ENCODE assay signal across 11 cellular contexts in genomic region chr4:158775091-158775651, GRCh38. TPM values are rescaled to one million over a fixed set of nuclear protein-coding genes. Genes with fewer than 3 reads are reported as not detected.
DNase-seq lines count a peak whose midpoint lies in the region; ATAC-seq and TF ChIP-seq lines count a peak whose summit lies in the region.
"Had no signal": no experiment of that assay in that cellular context is flagged by ENCODE, and none has a peak within 500 bp of the region (broad histone marks: within the 10 kb centered on the region; RNA-seq: fewer than 3 reads in every experiment).

No MANE protein-coding gene starts in this region.

- H3K4me1 ChIP-seq in heart left ventricle = peaks cover 12 to 97% (median 76%) of the 10 kb centered on the region in 12 donors

- H3K9me3 ChIP-seq in heart left ventricle = no peaks in the 10 kb centered on the region

- 0 to 10% (median 7%) methylated on average over 1 of the region's 1 CpG for WGBS in heart left ventricle, 4 donors

- no peak for DNase-seq in Calu3
- peak in 35 of 58 donors; percentile 3 to 78 (median 37) for DNase-seq in anterior cingulate cortex (lab: John Stamatoyannopoulos, UW)
- DNase-seq in heart left ventricle = no peak
- DNase-seq in pulmonary artery endothelial cell (ENCODE audit: low read depth, low spot score) = peak; percentile 50
- DNase-seq in stimulated activated CD4-positive, alpha-beta T cell treated with anti-CD3 and anti-CD28 coated beads, Interleukin-15, amount 100 ng/mL, for 24 hours = no peak
- no peak for DNase-seq in cerebellar nuclear complex (lab: John Stamatoyannopoulos, UW)
- no peak for DNase-seq in central memory CD4-positive, alpha-beta T cell
- DNase-seq: activated T-cell treated with anti-CD3 and anti-CD28 coated beads, Interleukin-2, amount 50 U/mL, for 4 hours; COR-L47; PC-9 had no signal

- H3K4me1 Mint-ChIP-seq in Calu3 (ENCODE audit: low read depth, unreplicated experiment) = peaks cover 40% of the 10 kb centered on the region

- ATAC-seq in heart left ventricle (peak; percentile 80 to 89 (median 85)), HG03108 (IDR thresholded peaks at IDR 0.05; ENCODE audit: unreplicated experiment) (no peak)
- ATAC-seq: activated T-cell treated with anti-CD3 and anti-CD28 coated beads, Interleukin-2, amount 50 U/mL, for 4 hours had no signal

- peak overlapping the region; percentile 44 for H3K4me3 Mint-ChIP-seq in Calu3 (ENCODE audit: low read depth, unreplicated experiment)
- H3K4me3 Mint-ChIP-seq: activated T-cell treated with anti-CD3 and anti-CD28 coated beads, Interleukin-2, amount 50 U/mL, for 4 hours had no signal

- H3K9me3 Mint-ChIP-seq in Calu3 (ENCODE audit: low read depth, unreplicated experiment) = no peaks in the 10 kb centered on the region
- H3K9me3 Mint-ChIP-seq: activated T-cell treated with anti-CD3 and anti-CD28 coated beads, Interleukin-2, amount 50 U/mL, for 4 hours had no signal

- no peaks in the 10 kb centered on the region for H3K27me3 Mint-ChIP-seq in Calu3 (ENCODE audit: unreplicated experiment)

- no peaks in the 10 kb centered on the region for H3K36me3 ChIP-seq in heart left ventricle

- peaks cover 11% of the 10 kb centered on the region for H3K36me3 Mint-ChIP-seq in Calu3 (ENCODE audit: insufficient read depth, unreplicated experiment)

- no peaks in the 10 kb centered on the region for H3K27me3 ChIP-seq in heart left ventricle

- no peak for TF ChIP-seq POLR2A in heart left ventricle (IDR thresholded peaks at IDR 0.05)

- peak overlapping the region; percentile 91 for H3K27ac Mint-ChIP-seq in Calu3 (ENCODE audit: unreplicated experiment)

- CTCF ChIA-PET in Calu3 (lab: Charles Lee) = no interaction called here

- TF ChIP-seq CTCF in Calu3 (IDR thresholded peaks at IDR 0.05; ENCODE audit: unreplicated experiment) (no peak), heart left ventricle (IDR thresholded peaks at IDR 0.05) (no peak)

- peak overlapping the region; percentile 49 to 80 (median 61) for H3K27ac ChIP-seq in heart left ventricle
- H3K27ac ChIP-seq: PC-9 had no signal

- no TSS peak for BruUV-seq in Calu3 (replicated peaks; lab: Mats Ljungman, UMichigan)

- intact Hi-C loops in Calu3 (cut with micrococcal nuclease; ENCODE audit: unreplicated experiment) = loop anchor here (2.0 kb wide), 1 partner anchor 52 kb away; no protein-coding TSS in a partner anchor
- intact Hi-C loops in heart left ventricle (cut with DNase I) = loop anchor here in 2 of 10 donors (10.0 kb wide), 1 partner anchor 50 kb away; no protein-coding TSS in a partner anchor

- peak overlapping the region in 1 of 12 donors; percentile 10 for H3K4me3 ChIP-seq in heart left ventricle
- H3K4me3 ChIP-seq: PC-9 had no signal

RNA-seq across cellular contexts. Expression of gene FNIP2, which starts 6.3 kb away (rescaled TPM):
- total RNA-seq in Calu3 (2022) (35.3 and 38.7 TPM in 2 replicates), heart left ventricle (10 to 100 TPM; 32.4 to 87.4 (median 44.7) TPM), pulmonary artery endothelial cell (13.0 and 22.0 TPM in 2 replicates)
- polyA plus RNA-seq in heart left ventricle = 10 to 100 TPM; 14.5 to 36.8 TPM

RNA-seq across cellular contexts. Expression of gene PPID, which starts 52.0 kb away (rescaled TPM):
- 32.4 and 34.4 TPM in 2 replicates for total RNA-seq in Calu3 (2022)
- 10 to 100 TPM; 24.1 to 43.4 (median 30.7) TPM for total RNA-seq in heart left ventricle
- 10 to 100 TPM; 37.0 to 55.3 TPM for polyA plus RNA-seq in heart left ventricle
- 21.8 and 41.9 TPM in 2 replicates for total RNA-seq in pulmonary artery endothelial cell

Comparison
In these comparisons a context has a peak if more than half of its experiments do, and no peak if none do; other contexts are left out.
1. DNase-seq: peak in anterior cingulate cortex (35 of 58) and pulmonary artery endothelial cell (single experiment); none in Calu3 (single experiment), heart left ventricle (0 of 5), stimulated activated CD4-positive, alpha-beta T cell treated with anti-CD3 and anti-CD28 coated beads, Interleukin-15, amount 100 ng/mL, for 24 hours (single experiment), cerebellar nuclear complex (0 of 2) and central memory CD4-positive, alpha-beta T cell (single experiment).